Comparison of ENCODE assay signal across 12 cellular contexts in the genomic region with DNA sequence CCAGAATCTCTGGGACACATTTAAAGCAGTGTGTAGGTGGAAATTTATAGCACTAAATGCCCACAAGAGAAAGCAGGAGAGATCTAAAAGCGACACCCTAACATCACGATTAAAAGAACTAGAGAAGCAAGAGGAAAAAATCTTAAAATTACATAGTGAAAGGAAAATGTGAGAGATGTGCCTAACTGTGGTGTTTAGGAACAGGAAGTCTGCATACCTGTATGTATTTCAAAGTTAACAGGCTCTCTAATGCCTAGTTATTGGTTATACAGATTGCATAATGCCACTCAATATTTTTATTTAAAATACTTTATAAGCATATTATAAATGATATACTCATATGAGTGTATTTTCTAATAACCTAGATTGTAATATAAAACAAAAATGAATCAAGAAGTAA.
"Had no signal": no experiment of that assay in that cellular context is flagged by ENCODE, and none has a peak within 500 bp of the region (broad histone marks: within the 10 kb centered on the region; RNA-seq: fewer than 3 reads in every experiment).

No MANE protein-coding gene starts in this region.

- ATAC-seq: foreskin keratinocyte, heart left ventricle, left lung had no signal

- H3K4me1 Mint-ChIP-seq: neural progenitor cell had no signal

- DNase-seq: activated CD8-positive, alpha-beta memory T cell treated with anti-CD3 and anti-CD28 coated beads for 24 hours; activated T-cell treated with anti-CD3 and anti-CD28 coated beads, Interleukin-2, amount 50 U/mL, for 1 hour; foreskin keratinocyte; heart left ventricle; islet precursor cell; left lung; retina; SHP77 treated with DMSO at 0.1 percent for 48 hours; stimulated activated CD4-positive, alpha-beta T cell treated with anti-CD3 and anti-CD28 coated beads, Interleukin-15, amount 100 ng/mL, for 24 hours; stimulated activated CD4-positive, alpha-beta T cell treated with anti-CD3 and anti-CD28 coated beads, Interleukin-4, amount 100 ng/mL, for 24 hours; thyroid gland had no signal

- H3K4me3 Mint-ChIP-seq: neural progenitor cell had no signal

- H3K27ac Mint-ChIP-seq: neural progenitor cell had no signal
